In the genomic region with DNA sequence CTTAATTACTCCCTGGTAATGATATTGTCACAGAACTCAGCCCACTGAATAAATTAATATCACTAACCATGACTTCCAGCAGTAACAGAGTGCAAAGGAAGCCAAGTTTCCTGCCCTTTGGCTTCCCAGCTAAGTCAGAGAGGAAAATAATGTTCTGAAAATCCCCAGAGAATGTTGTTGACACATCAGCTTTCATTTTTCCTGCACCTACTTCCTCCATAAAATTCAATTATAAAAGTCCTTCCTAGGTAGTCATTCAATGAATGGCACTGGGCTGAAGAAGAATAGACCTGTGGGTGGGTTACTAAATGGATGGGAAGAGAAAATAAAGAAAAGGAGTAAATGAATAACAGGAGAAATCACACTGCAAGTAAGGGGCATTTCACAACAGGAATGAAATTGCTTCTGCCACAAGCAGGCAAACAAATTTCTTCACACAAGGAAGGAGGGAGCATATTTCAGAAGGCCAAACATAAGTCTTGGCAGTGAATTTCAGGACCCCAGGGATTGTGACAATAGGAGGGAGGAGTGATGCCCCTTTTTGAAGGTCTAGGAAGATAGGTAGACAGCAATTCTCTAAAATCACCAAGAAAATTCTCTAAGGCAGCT, we compare ENCODE assay signal across 11 cellular contexts.
DNase-seq lines count a peak whose midpoint lies in the region; ATAC-seq and TF ChIP-seq lines count a peak whose summit lies in the region.
"Had no signal": no experiment of that assay in that cellular context is flagged by ENCODE, and none has a peak within 500 bp of the region (broad histone marks: within the 10 kb centered on the region; RNA-seq: fewer than 3 reads in every experiment).

No MANE protein-coding gene starts in this region.

- peak overlapping the region; percentile 25 to 54; a peak in 3 of 4 replicates for H3K27ac ChIP-seq in SK-N-SH (ENCODE audit: low read depth in 2 of 2, low read length in 1 of 2)
- peak overlapping the region; percentile 53 to 79 (median 72) for H3K27ac ChIP-seq in esophagus muscularis mucosa (replicated peaks in 1 of 4)
- H3K27ac ChIP-seq in mesenchymal stem cell (ENCODE audit: low read length, poor library complexity, severe bottlenecking): no peak overlapping the region
- H3K27ac ChIP-seq in uterus: peak overlapping the region; percentile 51 to 73
- H3K27ac ChIP-seq: cardiac muscle cell had no signal

- H3F3A ChIP-seq in SK-N-SH (replicated peaks; ENCODE audit: insufficient read depth): no peaks in the 10 kb centered on the region

- H2AK5ac ChIP-seq in mesenchymal stem cell (ENCODE audit: low read length, severe bottlenecking): no peak overlapping the region

- TF ChIP-seq CTCF in SK-N-SH (IDR thresholded peaks at IDR 0.05) (no peak), esophagus muscularis mucosa (IDR thresholded peaks at IDR 0.05) (no peak), uterus (IDR thresholded peaks at IDR 0.05) (no peak)

- CTCF ChIA-PET in SK-N-SH (lab: Yijun Ruan, JAX): interaction anchor here (1.1 kb wide), 1 partner anchor 19 kb away, joined by 4 read pairs; no protein-coding TSS in a partner anchor

- no peak overlapping the region for H2BK5ac ChIP-seq in mesenchymal stem cell (ENCODE audit: low read depth, low read length, poor library complexity, severe bottlenecking)

- H3K4me3 ChIP-seq in SK-N-SH (ENCODE audit: low read depth in 2 of 2, low read length in 1 of 2) (no peak overlapping the region), esophagus muscularis mucosa (peak overlapping the region in 2 of 4 donors; percentile 13 to 19), mesenchymal stem cell (ENCODE audit: insufficient read depth in 1 of 2, low read depth in 1 of 2, low read length in 2 of 2) (peak overlapping the region in 1 of 2 experiments; percentile 59), uterus (no peak overlapping the region)
- H3K4me3 ChIP-seq: cardiac muscle cell had no signal

- H3K4me2 ChIP-seq in SK-N-SH (peak overlapping the region; percentile 15), mesenchymal stem cell (ENCODE audit: low read length, poor library complexity, severe bottlenecking) (no peak overlapping the region)

- H3K27me3 ChIP-seq in SK-N-SH (ENCODE audit: insufficient read depth) (no peaks in the 10 kb centered on the region), esophagus muscularis mucosa (no peaks in the 10 kb centered on the region), mesenchymal stem cell (ENCODE audit: control insufficient read depth in 1 of 2, insufficient read depth in 1 of 2, low read length in 2 of 2) (peaks cover 0 to 9% of the 10 kb centered on the region in 2 experiments), uterus (no peaks in the 10 kb centered on the region)
- H3K27me3 ChIP-seq: cardiac muscle cell had no signal

- H3K9me3 ChIP-seq in SK-N-SH (no peaks in the 10 kb centered on the region), esophagus muscularis mucosa (no peaks in the 10 kb centered on the region), mesenchymal stem cell (ENCODE audit: control insufficient read depth, low read length) (no peaks in the 10 kb centered on the region), uterus (no peaks in the 10 kb centered on the region)

- H3K36me3 ChIP-seq in SK-N-SH (replicated peaks in 1 of 2; ENCODE audit: control insufficient read depth in 1 of 2, insufficient read depth in 2 of 2, low read length in 1 of 2) (no peaks in the 10 kb centered on the region), esophagus muscularis mucosa (no peaks in the 10 kb centered on the region), mesenchymal stem cell (ENCODE audit: control insufficient read depth in 1 of 2, insufficient read depth in 2 of 2, low read depth in 1 of 2, low read length in 2 of 2) (no peaks in the 10 kb centered on the region), uterus (no peaks in the 10 kb centered on the region)
- H3K36me3 ChIP-seq: cardiac muscle cell had no signal

- H3K9ac ChIP-seq in SK-N-SH: no peak overlapping the region
- H3K9ac ChIP-seq in mesenchymal stem cell (ENCODE audit: low read length): peak overlapping the region; percentile 66

- H4K8ac ChIP-seq in mesenchymal stem cell (ENCODE audit: low read length): no peak overlapping the region

- H3K9me2 ChIP-seq in SK-N-SH: no peaks in the 10 kb centered on the region

- no peaks in the 10 kb centered on the region for H3K79me1 ChIP-seq in mesenchymal stem cell (replicated peaks; ENCODE audit: low read length, poor library complexity, severe bottlenecking)

- no peak overlapping the region for H4K91ac ChIP-seq in mesenchymal stem cell (ENCODE audit: low read length)

- no peak overlapping the region for H2BK120ac ChIP-seq in mesenchymal stem cell (ENCODE audit: low read depth, low read length)

- peaks cover 7 to 21% of the 10 kb centered on the region in 2 experiments for H3K4me1 ChIP-seq in SK-N-SH (ENCODE audit: control insufficient read depth in 1 of 2, insufficient read depth in 2 of 2, low read depth in 1 of 2, low read length in 1 of 2)
- peaks cover 19 to 38% (median 26%) of the 10 kb centered on the region in 4 donors for H3K4me1 ChIP-seq in esophagus muscularis mucosa
- H3K4me1 ChIP-seq in mesenchymal stem cell (ENCODE audit: control insufficient read depth, insufficient read depth, low read depth, low read length): peaks cover 3% of the 10 kb centered on the region
- H3K4me1 ChIP-seq in uterus: peaks cover 0 to 9% of the 10 kb centered on the region in 2 donors

- H3K14ac ChIP-seq in mesenchymal stem cell (ENCODE audit: low read length in 2 of 2): no peak overlapping the region

- POLR2A ChIA-PET in SK-N-SH (lab: Yijun Ruan, JAX): no interaction called here

- H2BK12ac ChIP-seq in mesenchymal stem cell (ENCODE audit: low read length in 2 of 2): no peak overlapping the region

- no peak overlapping the region for H2BK15ac ChIP-seq in mesenchymal stem cell (ENCODE audit: low read depth, poor library complexity, severe bottlenecking)

- peak overlapping the region in 1 of 2 experiments; percentile 17 for H3K18ac ChIP-seq in mesenchymal stem cell (ENCODE audit: low read depth in 1 of 2, low read length in 2 of 2)

- ATAC-seq in SK-N-SH treated with all-trans-retinoic acid at 6 μM for 48 hours (no peak), GM21529 (IDR thresholded peaks at IDR 0.05; ENCODE audit: unreplicated experiment) (no peak)
- ATAC-seq: activated CD8-positive, alpha-beta memory T cell treated with anti-CD3 and anti-CD28 coated beads, Interleukin-2, amount 10 ng/mL, durations not matched to agents 7 days and 5 days had no signal

- H4K20me1 ChIP-seq in SK-N-SH (ENCODE audit: insufficient read depth): no peaks in the 10 kb centered on the region

- peak overlapping the region; percentile 72; the same call in 1 of the 2 replicates for H2AFZ ChIP-seq in SK-N-SH (ENCODE audit: low read depth)
- H2AFZ ChIP-seq in mesenchymal stem cell (ENCODE audit: low read depth, low read length): no peak overlapping the region

- TF ChIP-seq POLR2A in esophagus muscularis mucosa (IDR thresholded peaks at IDR 0.05; ENCODE audit: low read depth) (no peak), uterus (IDR thresholded peaks at IDR 0.05) (no peak)

- DNase-seq in SK-N-SH (no peak), esophagus muscularis mucosa (ENCODE audit: extremely low spot score) (no peak), mesenchymal stem cell (no peak), uterus (no peak), NCI-H526 (lab: John Stamatoyannopoulos, UW) (no peak), iPS-NIHi11 (ENCODE audit: low spot score) (no peak)
- DNase-seq: activated CD8-positive, alpha-beta memory T cell treated with anti-CD3 and anti-CD28 coated beads, Interleukin-2, amount 10 ng/mL, durations not matched to agents 7 days and 5 days; NCI-H345 had no signal

- H3K4ac ChIP-seq in mesenchymal stem cell (ENCODE audit: low read depth in 1 of 2, low read length in 2 of 2): peak overlapping the region in 1 of 2 experiments; percentile 46

- no peak for TF ChIP-seq RAD21 in SK-N-SH (IDR thresholded peaks at IDR 0.05; ENCODE audit: low read length)

- intact Hi-C loops in esophagus muscularis mucosa (cut with DNase I): no loop called here
- intact Hi-C loops in uterus (cut with DNase I; ENCODE audit: low total_unique reads): no loop called here

- H3K79me2 ChIP-seq in SK-N-SH (ENCODE audit: insufficient read depth): no peaks in the 10 kb centered on the region

- H3K23ac ChIP-seq in mesenchymal stem cell (ENCODE audit: low read length in 2 of 2): no peak overlapping the region

- no peak for TF ChIP-seq EP300 in SK-N-SH (IDR thresholded peaks at IDR 0.05; ENCODE audit: borderline replicate concordance in 1 of 2, low read depth in 1 of 2, low read length in 1 of 2)
- no peak for TF ChIP-seq EP300 in esophagus muscularis mucosa (IDR thresholded peaks at IDR 0.05)

TF ChIP-seq in SK-N-SH, 30 proteins besides CTCF, POLR2A, EP300 and RAD21 (continues in another document):
- TF ChIP-seq NFIC (IDR thresholded peaks at IDR 0.05; ENCODE audit: borderline replicate concordance) (no peak), POLR2AphosphoS5 (IDR thresholded peaks at IDR 0.05; ENCODE audit: low read depth, low read length) (no peak), EZH2phosphoT487 (IDR thresholded peaks at IDR 0.05; ENCODE audit: borderline replicate concordance, low read depth) (no peak), JUND (IDR thresholded peaks at IDR 0.05) (no peak), SMC3 (IDR thresholded peaks at IDR 0.05; ENCODE audit: low read depth, low read length) (no peak), TEAD4 (IDR thresholded peaks at IDR 0.05; ENCODE audit: borderline replicate concordance, insufficient read depth) (no peak), ELF1 (IDR thresholded peaks at IDR 0.05) (no peak)
- TF ChIP-seq, protein P1, sequence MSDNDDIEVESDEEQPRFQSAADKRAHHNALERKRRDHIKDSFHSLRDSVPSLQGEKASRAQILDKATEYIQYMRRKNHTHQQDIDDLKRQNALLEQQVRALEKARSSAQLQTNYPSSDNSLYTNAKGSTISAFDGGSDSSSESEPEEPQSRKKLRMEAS (IDR thresholded peaks at IDR 0.05; ENCODE audit: low read depth): no peak

TF ChIP-seq in SK-N-SH treated with all-trans-retinoic acid at 6 μM for 48 hours, 23 proteins besides CTCF, POLR2A, EP300 and RAD21 (continues in another document):
- no peak for TF ChIP-seq ZC3H10 (CRISPR knock-in tag; IDR thresholded peaks at IDR 0.05)
- no peak for TF ChIP-seq OSR1 (CRISPR knock-in tag; IDR thresholded peaks at IDR 0.05)
- TF ChIP-seq ZNF565 (CRISPR knock-in tag; conservative IDR thresholded peaks at IDR 0.05; ENCODE audit: low read depth): no peak
- no peak for TF ChIP-seq BACH2 (CRISPR knock-in tag; IDR thresholded peaks at IDR 0.05; ENCODE audit: borderline replicate concordance)
- TF ChIP-seq SNAI2 (CRISPR knock-in tag; IDR thresholded peaks at IDR 0.05): no peak
- no peak for TF ChIP-seq GLIS3 (CRISPR knock-in tag; IDR thresholded peaks at IDR 0.05)
- no peak for TF ChIP-seq ESRRG (CRISPR knock-in tag; IDR thresholded peaks at IDR 0.05)
